Comparison of ENCODE assay signal across 14 cellular contexts in the genomic region with DNA sequence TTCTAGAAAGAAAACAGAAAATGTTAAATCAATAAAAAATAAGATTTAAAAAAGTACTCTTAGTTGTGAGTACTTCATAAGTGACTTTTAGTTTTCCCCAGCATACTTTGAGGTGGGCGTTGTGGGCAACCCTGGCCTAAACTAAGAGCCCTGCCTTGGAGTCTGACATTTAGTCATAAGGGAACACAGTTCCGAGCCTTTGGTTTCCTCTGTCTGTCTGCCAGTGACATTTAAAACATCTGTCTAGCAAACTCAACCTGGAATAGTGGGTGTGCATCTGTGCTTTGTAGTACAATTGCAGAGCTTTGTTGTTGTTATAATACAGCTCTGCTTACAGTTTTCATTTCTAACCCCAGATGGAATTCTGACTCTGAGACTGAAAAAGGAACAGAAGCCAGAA. TPM values are rescaled to one million over a fixed set of nuclear protein-coding genes. Genes with fewer than 3 reads are reported as not detected.
DNase-seq lines count a peak whose midpoint lies in the region; ATAC-seq and TF ChIP-seq lines count a peak whose summit lies in the region.
"Had no signal": no experiment of that assay in that cellular context is flagged by ENCODE, and none has a peak within 500 bp of the region (broad histone marks: within the 10 kb centered on the region; RNA-seq: fewer than 3 reads in every experiment).

No MANE protein-coding gene starts in this region.

- H3K27me3 Mint-ChIP-seq in CD8-positive, alpha-beta T cell (ENCODE audit: low read depth), result no peaks in the 10 kb centered on the region
- peaks cover 4% of the 10 kb centered on the region for H3K27me3 Mint-ChIP-seq in T-helper 2 cell treated with Interferon-gamma antibody and Interleukin-4, amounts not matched to agents 5 μg/mL and 100 μg/mL, for 36 hours (ENCODE audit: low read depth)
- peaks cover 0 to under 1% (median 0%) of the 10 kb centered on the region in 5 donors for H3K27me3 Mint-ChIP-seq in naive thymus-derived CD4-positive, alpha-beta T cell

- TF ChIP-seq CTCF in CD8-positive, alpha-beta T cell (IDR thresholded peaks at IDR 0.05), result no peak

- intact Hi-C loops in CD8-positive, alpha-beta T cell (cut with DNase I, micrococcal nuclease), result loop anchor here in 1 of 2 experiments (2.0 kb wide), 1 partner anchor 45 kb away; no protein-coding TSS in a partner anchor
- intact Hi-C loops in naive thymus-derived CD4-positive, alpha-beta T cell (cut with micrococcal nuclease), result loop anchor here in 1 of 2 donors (2.0 to 5.0 kb wide), 2 partner anchors 17 to 44 kb away; no protein-coding TSS in a partner anchor

- H3K36me3 Mint-ChIP-seq in CD8-positive, alpha-beta T cell, result no peaks in the 10 kb centered on the region
- peaks cover 12% of the 10 kb centered on the region for H3K36me3 Mint-ChIP-seq in T-helper 2 cell treated with Interferon-gamma antibody and Interleukin-4, amounts not matched to agents 5 μg/mL and 100 μg/mL, for 36 hours (ENCODE audit: low read depth)
- peaks cover 0 to 21% (median 0%) of the 10 kb centered on the region in 5 donors for H3K36me3 Mint-ChIP-seq in naive thymus-derived CD4-positive, alpha-beta T cell

- no peaks in the 10 kb centered on the region for H3K9me3 ChIP-seq in CD8-positive, alpha-beta T cell (ENCODE audit: low read length)
- H3K9me3 ChIP-seq in naive thymus-derived CD4-positive, alpha-beta T cell (ENCODE audit: control insufficient read depth in 2 of 3, low read length in 3 of 3), result no peaks in the 10 kb centered on the region
- H3K9me3 ChIP-seq: BLaER1, left lung had no signal

- H3K27ac ChIP-seq in CD8-positive, alpha-beta T cell (ENCODE audit: low read depth, low read length), result no peak overlapping the region
- peak overlapping the region; percentile 43 for H3K27ac ChIP-seq in naive thymus-derived CD4-positive, alpha-beta T cell (ENCODE audit: low read depth, low read length)
- H3K27ac ChIP-seq: BLaER1, left lung had no signal

- ATAC-seq in CD8-positive, alpha-beta T cell, result peak; percentile 49
- peak; percentile 50 for ATAC-seq in GM21723 (IDR thresholded peaks at IDR 0.05; ENCODE audit: unreplicated experiment)
- peak; percentile 47 for ATAC-seq in naive thymus-derived CD4-positive, alpha-beta T cell
- no peak for ATAC-seq in GM21367 (IDR thresholded peaks at IDR 0.05; ENCODE audit: unreplicated experiment)
- ATAC-seq: left lung had no signal

- H3K9me3 Mint-ChIP-seq in CD8-positive, alpha-beta T cell, result no peaks in the 10 kb centered on the region
- no peaks in the 10 kb centered on the region for H3K9me3 Mint-ChIP-seq in T-helper 2 cell treated with Interferon-gamma antibody and Interleukin-4, amounts not matched to agents 5 μg/mL and 100 μg/mL, for 36 hours
- peaks cover 0 to 5% (median 0%) of the 10 kb centered on the region in 11 donors for H3K9me3 Mint-ChIP-seq in naive thymus-derived CD4-positive, alpha-beta T cell
- H3K9me3 Mint-ChIP-seq: dendritic cell treated with granulocyte-macrophage colony-stimulating factor and Interleukin-4, amounts not matched to agents 40 ng/mL and 50 ng/mL, for 4 days had no signal

- no peak overlapping the region for H3K4me3 ChIP-seq in CD8-positive, alpha-beta T cell (ENCODE audit: low read depth, low read length)
- no peak overlapping the region for H3K4me3 ChIP-seq in naive thymus-derived CD4-positive, alpha-beta T cell (ENCODE audit: low read length)
- H3K4me3 ChIP-seq: BLaER1, left lung had no signal

- H3K4me1 ChIP-seq in CD8-positive, alpha-beta T cell (ENCODE audit: insufficient read depth, low read length), result peaks cover 35% of the 10 kb centered on the region
- peaks cover 0 to 33% of the 10 kb centered on the region in 2 donors for H3K4me1 ChIP-seq in naive thymus-derived CD4-positive, alpha-beta T cell (ENCODE audit: control insufficient read depth in 2 of 2, insufficient read depth in 2 of 2, low read length in 2 of 2)
- H3K4me1 ChIP-seq: left lung had no signal

- POLR2A ChIA-PET in CD8-positive, alpha-beta T cell (lab: Charles Lee), result interaction anchor here (1.2 to 1.4 kb wide), 2 partner anchors 10 to 16 kb away, joined by 3 read pairs; no protein-coding TSS in a partner anchor
- POLR2A ChIA-PET in naive thymus-derived CD4-positive, alpha-beta T cell (lab: Charles Lee), result interaction anchor here (0.6 to 1.8 kb wide), 4 partner anchors 8 to 113 kb away, joined by 3 to 7 read pairs (median 4); no protein-coding TSS in a partner anchor

- peak overlapping the region; percentile 88 for H3K27ac Mint-ChIP-seq in CD8-positive, alpha-beta T cell
- H3K27ac Mint-ChIP-seq in T-helper 2 cell treated with Interferon-gamma antibody and Interleukin-4, amounts not matched to agents 5 μg/mL and 100 μg/mL, for 36 hours, result peak overlapping the region; percentile 1
- H3K27ac Mint-ChIP-seq in naive thymus-derived CD4-positive, alpha-beta T cell, result peak overlapping the region; percentile 35 to 97 (median 91)
- H3K27ac Mint-ChIP-seq: dendritic cell treated with granulocyte-macrophage colony-stimulating factor and Interleukin-4, amounts not matched to agents 40 ng/mL and 50 ng/mL, for 4 days had no signal

- no peaks in the 10 kb centered on the region for H3K36me3 ChIP-seq in CD8-positive, alpha-beta T cell (ENCODE audit: insufficient read depth, low read length)
- no peaks in the 10 kb centered on the region for H3K36me3 ChIP-seq in naive thymus-derived CD4-positive, alpha-beta T cell (ENCODE audit: control insufficient read depth in 2 of 3, insufficient read depth in 3 of 3, low read length in 3 of 3)
- H3K36me3 ChIP-seq: BLaER1 had no signal

- H3K4me1 Mint-ChIP-seq in CD8-positive, alpha-beta T cell (ENCODE audit: low read depth), result peaks cover 50% of the 10 kb centered on the region
- H3K4me1 Mint-ChIP-seq in T-helper 2 cell treated with Interferon-gamma antibody and Interleukin-4, amounts not matched to agents 5 μg/mL and 100 μg/mL, for 36 hours (ENCODE audit: low read depth), result peaks cover 31% of the 10 kb centered on the region
- peaks cover 25 to 68% (median 54%) of the 10 kb centered on the region in 7 donors for H3K4me1 Mint-ChIP-seq in naive thymus-derived CD4-positive, alpha-beta T cell

- CTCF ChIA-PET in CD8-positive, alpha-beta T cell (lab: Charles Lee), result interaction anchor here (0.5 to 3.4 kb wide), 3 partner anchors 26 to 54 kb away, joined by 3 to 13 read pairs (median 3); no protein-coding TSS in a partner anchor
- CTCF ChIA-PET in naive thymus-derived CD4-positive, alpha-beta T cell (lab: Charles Lee), result interaction anchor here (0.8 to 1.9 kb wide), 2 partner anchors 14 to 17 kb away, joined by 4 to 7 read pairs; no protein-coding TSS in a partner anchor

- no peaks in the 10 kb centered on the region for H3K27me3 ChIP-seq in CD8-positive, alpha-beta T cell (ENCODE audit: insufficient read depth, low read length)
- no peaks in the 10 kb centered on the region for H3K27me3 ChIP-seq in naive thymus-derived CD4-positive, alpha-beta T cell (ENCODE audit: control insufficient read depth in 2 of 2, insufficient read depth in 2 of 2, low read length in 2 of 2)
- H3K27me3 ChIP-seq: BLaER1, left lung had no signal

- DNase-seq in CD8-positive, alpha-beta T cell, result peak in 3 of 7 experiments; percentile 32 to 48 (median 44)
- peak; percentile 73 for DNase-seq in T-helper 2 cell treated with Interferon-gamma antibody and Interleukin-4, amounts not matched to agents 5 μg/mL and 100 μg/mL, for 36 hours (ENCODE audit: low spot score)
- peak in 3 of 9 donors; percentile 12 to 56 (median 37) for DNase-seq in naive thymus-derived CD4-positive, alpha-beta T cell
- no peak for DNase-seq in cortex of kidney (lab: John Stamatoyannopoulos, UW)
- no peak for DNase-seq in GM19238 (ENCODE audit: insufficient read length, low spot score)
- DNase-seq in AML-193 (lab: John Stamatoyannopoulos, UW), result no peak
- DNase-seq: activated gamma-delta T cell, Karpas-422, left lung, occipital lobe had no signal

- no peak overlapping the region for H3K4me3 Mint-ChIP-seq in CD8-positive, alpha-beta T cell
- H3K4me3 Mint-ChIP-seq in T-helper 2 cell treated with Interferon-gamma antibody and Interleukin-4, amounts not matched to agents 5 μg/mL and 100 μg/mL, for 36 hours, result peak overlapping the region; percentile 5
- H3K4me3 Mint-ChIP-seq in naive thymus-derived CD4-positive, alpha-beta T cell, result peak overlapping the region in 7 of 10 donors; percentile 0 to 75 (median 36)
- H3K4me3 Mint-ChIP-seq: dendritic cell treated with granulocyte-macrophage colony-stimulating factor and Interleukin-4, amounts not matched to agents 40 ng/mL and 50 ng/mL, for 4 days had no signal

RNA-seq across cellular contexts. Expression of gene TNIP3, which starts 26.1 kb away (rescaled TPM):
- total RNA-seq in CD8-positive, alpha-beta T cell, result under 1 TPM; 0.62 to 1.00 TPM
- total RNA-seq in naive thymus-derived CD4-positive, alpha-beta T cell, result 1 to 10 TPM in 2 of 5 experiments, under 1 TPM in 3; 0.57 to 1.8 (median 0.90) TPM
- polyA plus RNA-seq in naive thymus-derived CD4-positive, alpha-beta T cell, result under 1 TPM; 0.30 to 0.62 TPM

Comparison
In these comparisons a context has a peak if more than half of its experiments do, and no peak if none do; other contexts are left out.
1. H3K27ac Mint-ChIP-seq: peak in every context shown above with its lines; median percentile 91 in naive thymus-derived CD4-positive, alpha-beta T cell; 88 in CD8-positive, alpha-beta T cell; 1 in T-helper 2 cell treated with Interferon-gamma antibody and Interleukin-4, amounts not matched to agents 5 μg/mL and 100 μg/mL, for 36 hours.